ENCODE assay signal across 1 cellular context in genomic region chr10:63554666-63555065, GRCh38.
TF ChIP-seq lines count a peak whose summit lies in the region.

No MANE protein-coding gene starts in this region.

TF ChIP-seq in IMR-90, 13 proteins besides CTCF, POLR2A, EP300 and RAD21 (continued from another document):
- 0 out of 2 replicates have a peak, but pooled peaks have one; percentile 11 for TF ChIP-seq USF2 (IDR thresholded peaks at IDR 0.05; ENCODE audit: low read depth, low read length)
